1 cellular context compared by ENCODE assay signal in genomic region chr1:119720866-119721440, GRCh38.
TF ChIP-seq lines count a peak whose summit lies in the region.

No MANE protein-coding gene starts in this region.

TF ChIP-seq in HepG2, 621 proteins besides CTCF, POLR2A, EP300 and RAD21:
- no peak for TF ChIP-seq SRY (CRISPR knock-in tag; IDR thresholded peaks at IDR 0.05)
- TF ChIP-seq, protein P1, sequence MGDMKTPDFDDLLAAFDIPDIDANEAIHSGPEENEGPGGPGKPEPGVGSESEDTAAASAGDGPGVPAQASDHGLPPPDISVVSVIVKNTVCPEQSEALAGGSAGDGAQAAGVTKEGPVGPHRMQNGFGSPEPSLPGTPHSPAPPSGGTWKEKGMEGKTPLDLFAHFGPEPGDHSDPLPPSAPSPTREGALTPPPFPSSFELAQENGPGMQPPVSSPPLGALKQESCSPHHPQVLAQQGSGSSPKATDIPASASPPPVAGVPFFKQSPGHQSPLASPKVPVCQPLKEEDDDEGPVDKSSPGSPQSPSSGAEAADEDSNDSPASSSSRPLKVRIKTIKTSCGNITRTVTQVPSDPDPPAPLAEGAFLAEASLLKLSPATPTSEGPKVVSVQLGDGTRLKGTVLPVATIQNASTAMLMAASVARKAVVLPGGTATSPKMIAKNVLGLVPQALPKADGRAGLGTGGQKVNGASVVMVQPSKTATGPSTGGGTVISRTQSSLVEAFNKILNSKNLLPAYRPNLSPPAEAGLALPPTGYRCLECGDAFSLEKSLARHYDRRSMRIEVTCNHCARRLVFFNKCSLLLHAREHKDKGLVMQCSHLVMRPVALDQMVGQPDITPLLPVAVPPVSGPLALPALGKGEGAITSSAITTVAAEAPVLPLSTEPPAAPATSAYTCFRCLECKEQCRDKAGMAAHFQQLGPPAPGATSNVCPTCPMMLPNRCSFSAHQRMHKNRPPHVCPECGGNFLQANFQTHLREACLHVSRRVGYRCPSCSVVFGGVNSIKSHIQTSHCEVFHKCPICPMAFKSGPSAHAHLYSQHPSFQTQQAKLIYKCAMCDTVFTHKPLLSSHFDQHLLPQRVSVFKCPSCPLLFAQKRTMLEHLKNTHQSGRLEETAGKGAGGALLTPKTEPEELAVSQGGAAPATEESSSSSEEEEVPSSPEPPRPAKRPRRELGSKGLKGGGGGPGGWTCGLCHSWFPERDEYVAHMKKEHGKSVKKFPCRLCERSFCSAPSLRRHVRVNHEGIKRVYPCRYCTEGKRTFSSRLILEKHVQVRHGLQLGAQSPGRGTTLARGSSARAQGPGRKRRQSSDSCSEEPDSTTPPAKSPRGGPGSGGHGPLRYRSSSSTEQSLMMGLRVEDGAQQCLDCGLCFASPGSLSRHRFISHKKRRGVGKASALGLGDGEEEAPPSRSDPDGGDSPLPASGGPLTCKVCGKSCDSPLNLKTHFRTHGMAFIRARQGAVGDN (CRISPR knock-in tag; IDR thresholded peaks at IDR 0.05): peak; percentile 28; the same call in 1 of the 2 replicates
